ENCODE assay signal across 8 cellular contexts in genomic region chr2:156321243-156321904, GRCh38. TPM values are rescaled to one million over a fixed set of nuclear protein-coding genes. Genes with fewer than 3 reads are reported as not detected.
DNase-seq lines count a peak whose midpoint lies in the region; ATAC-seq and TF ChIP-seq lines count a peak whose summit lies in the region.

No MANE protein-coding gene starts in this region.

- H3K9ac ChIP-seq in HUES6 (ENCODE audit: low read length): no peak overlapping the region

- TF ChIP-seq CTCF in AG10803 (conservative IDR thresholded peaks at IDR 0.05; ENCODE audit: low read length) (no peak), coronary artery (IDR thresholded peaks at IDR 0.05) (no peak)

- peaks cover 49 to 67% of the 10 kb centered on the region in 2 donors for H3K27me3 Mint-ChIP-seq in natural killer cell treated with Interleukin-12 subunit alpha and Interleukin-12 subunit beta and Interleukin-15 and Interleukin-18, amount 100 ng/mL, for 72 hours

- ATAC-seq in natural killer cell treated with Interleukin-12 subunit alpha and Interleukin-12 subunit beta and Interleukin-15 and Interleukin-18, amount 100 ng/mL, for 72 hours: peak; percentile 51 to 63
- ATAC-seq in GM18498 (IDR thresholded peaks at IDR 0.05; ENCODE audit: unreplicated experiment) (no peak), HG02798 (IDR thresholded peaks at IDR 0.05; ENCODE audit: poor library complexity, unreplicated experiment) (no peak), HG02885 (IDR thresholded peaks at IDR 0.05; ENCODE audit: poor library complexity, unreplicated experiment) (no peak)

- peaks cover 17% of the 10 kb centered on the region for H3K4me1 ChIP-seq in HUES6 (ENCODE audit: control insufficient read depth, insufficient read depth, low read length)

- H3K36me3 Mint-ChIP-seq in natural killer cell treated with Interleukin-12 subunit alpha and Interleukin-12 subunit beta and Interleukin-15 and Interleukin-18, amount 100 ng/mL, for 72 hours: peaks cover 10% of the 10 kb centered on the region

- peak overlapping the region; percentile 59 for H3K4me3 ChIP-seq in AG10803 (ENCODE audit: low read length)
- peak overlapping the region; percentile 59 for H3K4me3 ChIP-seq in HUES6 (ENCODE audit: low read depth, low read length)
- peak overlapping the region; percentile 73 for H3K4me3 ChIP-seq in coronary artery

- no peak overlapping the region for H3K27ac Mint-ChIP-seq in natural killer cell treated with Interleukin-12 subunit alpha and Interleukin-12 subunit beta and Interleukin-15 and Interleukin-18, amount 100 ng/mL, for 72 hours

- peak overlapping the region; percentile 85 for H3K4me3 Mint-ChIP-seq in natural killer cell treated with Interleukin-12 subunit alpha and Interleukin-12 subunit beta and Interleukin-15 and Interleukin-18, amount 100 ng/mL, for 72 hours

- H3K9me3 Mint-ChIP-seq in natural killer cell treated with Interleukin-12 subunit alpha and Interleukin-12 subunit beta and Interleukin-15 and Interleukin-18, amount 100 ng/mL, for 72 hours: no peaks in the 10 kb centered on the region

- peaks cover 26 to 29% of the 10 kb centered on the region in 2 donors for H3K4me1 Mint-ChIP-seq in natural killer cell treated with Interleukin-12 subunit alpha and Interleukin-12 subunit beta and Interleukin-15 and Interleukin-18, amount 100 ng/mL, for 72 hours (ENCODE audit: low read depth in 2 of 2)

- DNase-seq in AG10803 (ENCODE audit: low read depth) (no peak), coronary artery (ENCODE audit: low spot score) (no peak), DMS79 (lab: John Stamatoyannopoulos, UW) (no peak)
- no peak for DNase-seq in natural killer cell treated with Interleukin-12 subunit alpha and Interleukin-12 subunit beta and Interleukin-15 and Interleukin-18, amount 100 ng/mL, for 72 hours (ENCODE audit: low spot score)

- H3K9me3 ChIP-seq in HUES6 (ENCODE audit: control insufficient read depth, insufficient read depth, low read depth, low read length): no peaks in the 10 kb centered on the region; the same call in 1 of the 2 replicates

- H3K27ac ChIP-seq in HUES6 (ENCODE audit: low read depth, low read length) (no peak overlapping the region), coronary artery (peak overlapping the region in 1 of 2 donors; percentile 86)

- H3K36me3 ChIP-seq in HUES6 (ENCODE audit: control insufficient read depth, insufficient read depth, low read length): no peaks in the 10 kb centered on the region

- H3K27me3 ChIP-seq in HUES6 (ENCODE audit: control insufficient read depth, insufficient read depth, low read length): peaks cover 94% of the 10 kb centered on the region

RNA-seq across cellular contexts. Expression of gene NR4A2, which starts 11.1 kb away (rescaled TPM):
- 1 to 10 TPM; 2.7 to 4.2 TPM for total RNA-seq in natural killer cell treated with Interleukin-12 subunit alpha and Interleukin-12 subunit beta and Interleukin-15 and Interleukin-18, amount 100 ng/mL, for 72 hours

Comparison
In these comparisons a context has a peak if more than half of its experiments do, and no peak if none do; other contexts are left out.
1. ATAC-seq: peak in natural killer cell treated with Interleukin-12 subunit alpha and Interleukin-12 subunit beta and Interleukin-15 and Interleukin-18, amount 100 ng/mL, for 72 hours (2 of 2); none in GM18498 (single experiment), HG02798 (single experiment) and HG02885 (single experiment).
2. Peak in every context shown above with its lines, with median percentiles within 50 percentile points of each other: H3K4me3 ChIP-seq.